In the genomic region with DNA sequence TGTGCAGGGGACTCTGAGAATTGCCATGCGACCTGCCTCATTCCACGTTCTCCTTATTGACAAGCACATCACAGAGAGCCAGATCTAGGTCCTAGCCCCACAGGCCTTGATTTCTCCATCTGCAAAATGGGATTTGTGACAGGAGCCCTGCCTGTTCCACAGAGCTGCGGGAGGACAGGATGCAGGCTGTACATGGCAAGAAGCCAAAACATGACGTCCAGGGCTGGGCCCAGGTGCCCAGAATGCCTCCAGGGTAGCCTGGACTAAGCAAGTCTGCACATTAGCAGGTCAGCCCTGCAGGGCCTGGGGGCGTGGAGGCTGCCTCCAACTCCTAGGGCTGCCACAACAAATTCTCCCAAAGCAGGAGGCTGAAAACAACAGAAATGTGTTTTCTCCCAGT, we compare ENCODE assay signal across 2 cellular contexts.
TF ChIP-seq lines count a peak whose summit lies in the region.

No MANE protein-coding gene starts in this region.

TF ChIP-seq in SK-N-SH, 30 proteins besides CTCF, POLR2A, EP300 and RAD21 (continued from another document):
- TF ChIP-seq, protein P1, sequence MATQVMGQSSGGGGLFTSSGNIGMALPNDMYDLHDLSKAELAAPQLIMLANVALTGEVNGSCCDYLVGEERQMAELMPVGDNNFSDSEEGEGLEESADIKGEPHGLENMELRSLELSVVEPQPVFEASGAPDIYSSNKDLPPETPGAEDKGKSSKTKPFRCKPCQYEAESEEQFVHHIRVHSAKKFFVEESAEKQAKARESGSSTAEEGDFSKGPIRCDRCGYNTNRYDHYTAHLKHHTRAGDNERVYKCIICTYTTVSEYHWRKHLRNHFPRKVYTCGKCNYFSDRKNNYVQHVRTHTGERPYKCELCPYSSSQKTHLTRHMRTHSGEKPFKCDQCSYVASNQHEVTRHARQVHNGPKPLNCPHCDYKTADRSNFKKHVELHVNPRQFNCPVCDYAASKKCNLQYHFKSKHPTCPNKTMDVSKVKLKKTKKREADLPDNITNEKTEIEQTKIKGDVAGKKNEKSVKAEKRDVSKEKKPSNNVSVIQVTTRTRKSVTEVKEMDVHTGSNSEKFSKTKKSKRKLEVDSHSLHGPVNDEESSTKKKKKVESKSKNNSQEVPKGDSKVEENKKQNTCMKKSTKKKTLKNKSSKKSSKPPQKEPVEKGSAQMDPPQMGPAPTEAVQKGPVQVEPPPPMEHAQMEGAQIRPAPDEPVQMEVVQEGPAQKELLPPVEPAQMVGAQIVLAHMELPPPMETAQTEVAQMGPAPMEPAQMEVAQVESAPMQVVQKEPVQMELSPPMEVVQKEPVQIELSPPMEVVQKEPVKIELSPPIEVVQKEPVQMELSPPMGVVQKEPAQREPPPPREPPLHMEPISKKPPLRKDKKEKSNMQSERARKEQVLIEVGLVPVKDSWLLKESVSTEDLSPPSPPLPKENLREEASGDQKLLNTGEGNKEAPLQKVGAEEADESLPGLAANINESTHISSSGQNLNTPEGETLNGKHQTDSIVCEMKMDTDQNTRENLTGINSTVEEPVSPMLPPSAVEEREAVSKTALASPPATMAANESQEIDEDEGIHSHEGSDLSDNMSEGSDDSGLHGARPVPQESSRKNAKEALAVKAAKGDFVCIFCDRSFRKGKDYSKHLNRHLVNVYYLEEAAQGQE (IDR thresholded peaks at IDR 0.05; ENCODE audit: low read depth, low read length): no peak
- TF ChIP-seq ELF1 (IDR thresholded peaks at IDR 0.05) (no peak), NFIC (IDR thresholded peaks at IDR 0.05; ENCODE audit: borderline replicate concordance) (no peak), POLR2AphosphoS5 (IDR thresholded peaks at IDR 0.05; ENCODE audit: low read depth, low read length) (no peak), FOSL2 (IDR thresholded peaks at IDR 0.05; ENCODE audit: borderline replicate concordance, low read depth) (no peak), FOXJ3 (CRISPR knock-in tag; IDR thresholded peaks at IDR 0.05) (no peak), PBX3 (IDR thresholded peaks at IDR 0.05) (no peak), RFX5 (IDR thresholded peaks at IDR 0.05; ENCODE audit: low read length) (no peak), MEF2A (IDR thresholded peaks at IDR 0.05; ENCODE audit: borderline replicate concordance, low read depth) (no peak), NRF1 (IDR thresholded peaks at IDR 0.05; ENCODE audit: low read depth, low read length) (no peak)
- TF ChIP-seq, protein P2, sequence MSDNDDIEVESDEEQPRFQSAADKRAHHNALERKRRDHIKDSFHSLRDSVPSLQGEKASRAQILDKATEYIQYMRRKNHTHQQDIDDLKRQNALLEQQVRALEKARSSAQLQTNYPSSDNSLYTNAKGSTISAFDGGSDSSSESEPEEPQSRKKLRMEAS (IDR thresholded peaks at IDR 0.05; ENCODE audit: low read depth): no peak

TF ChIP-seq in SK-N-SH treated with all-trans-retinoic acid at 6 μM for 48 hours, 23 proteins besides CTCF, POLR2A, EP300 and RAD21 (continued from another document):
- no peak for TF ChIP-seq TSHZ2 (CRISPR knock-in tag; IDR thresholded peaks at IDR 0.05)
- TF ChIP-seq CREB5 (CRISPR knock-in tag; IDR thresholded peaks at IDR 0.05; ENCODE audit: low read depth): no peak
- TF ChIP-seq ZNF8 (CRISPR knock-in tag; IDR thresholded peaks at IDR 0.05): no peak
- no peak for TF ChIP-seq ISL1 (CRISPR knock-in tag; IDR thresholded peaks at IDR 0.05)
- TF ChIP-seq ZFP3 (CRISPR knock-in tag; IDR thresholded peaks at IDR 0.05): no peak
- no peak for TF ChIP-seq ZC3H10 (CRISPR knock-in tag; IDR thresholded peaks at IDR 0.05)
- no peak for TF ChIP-seq TOX (CRISPR knock-in tag; IDR thresholded peaks at IDR 0.05; ENCODE audit: borderline replicate concordance)
- TF ChIP-seq ZFP30 (CRISPR knock-in tag; IDR thresholded peaks at IDR 0.05): no peak
